ENCODE assay signal across 30 cellular contexts in the genomic region with DNA sequence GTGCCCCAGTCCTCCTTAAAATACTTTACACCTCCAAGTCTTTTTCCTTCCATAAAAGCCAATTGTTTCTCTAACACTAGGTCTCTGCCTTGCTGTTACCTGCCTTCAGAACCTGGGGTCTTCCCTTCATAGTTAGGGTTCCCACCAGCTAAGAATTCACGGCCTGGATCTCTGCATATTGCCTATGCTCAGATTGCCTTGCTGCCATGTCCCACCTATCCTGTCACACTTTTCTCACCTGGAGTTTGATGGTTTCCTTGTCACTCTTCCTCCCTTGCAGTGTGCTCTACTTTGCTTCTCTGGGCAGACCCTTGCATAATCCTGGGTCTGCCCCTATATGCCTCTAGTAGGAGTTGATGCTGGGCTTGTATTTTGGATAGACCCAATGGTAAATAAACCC. TPM values are rescaled to one million over a fixed set of nuclear protein-coding genes. Genes with fewer than 3 reads are reported as not detected.
"Had no signal": no experiment of that assay in that cellular context is flagged by ENCODE, and none has a peak within 500 bp of the region (broad histone marks: within the 10 kb centered on the region; RNA-seq: fewer than 3 reads in every experiment).

No MANE protein-coding gene starts in this region.

- H3K27ac Mint-ChIP-seq: mesothelial cell of epicardium; naive B cell; natural killer cell; nephron progenitor cell; neural progenitor cell; progenitor cell of endocrine pancreas; stimulated activated naive B cell treated with anti-CD40 and anti-IgM and Interleukin-4, amounts not matched to agents 10 μg/mL and 1 μg/mL and 100 μg/mL, for 72 hours; stimulated activated naive CD8-positive, alpha-beta T cell treated with anti-CD3 and anti-CD28 coated beads, Interleukin-15, Interleukin-2, amounts not matched to agents 100 ng/mL and 50 ng/mL, for 24 hours had no signal

- H3K9me3 ChIP-seq: left lung, lower lobe of right lung, ovary, right atrium auricular region, right lobe of liver, suprapubic skin, thoracic aorta, tibial artery, upper lobe of right lung had no signal

- H3K4me3 Mint-ChIP-seq: mesothelial cell of epicardium; naive B cell; natural killer cell; nephron progenitor cell; neural progenitor cell; stimulated activated naive B cell treated with anti-CD40 and anti-IgM and Interleukin-4, amounts not matched to agents 10 μg/mL and 1 μg/mL and 100 μg/mL, for 72 hours; stimulated activated naive CD8-positive, alpha-beta T cell treated with anti-CD3 and anti-CD28 coated beads, Interleukin-15, Interleukin-2, amounts not matched to agents 100 ng/mL and 50 ng/mL, for 24 hours had no signal

- H3K36me3 ChIP-seq: left lung, lower lobe of right lung, neural progenitor cell, ovary, right atrium auricular region, right lobe of liver, suprapubic skin, thoracic aorta, tibial artery, upper lobe of right lung had no signal

- ATAC-seq: left colon; left lung; lower lobe of right lung; natural killer cell; right lobe of liver; stimulated activated naive B cell treated with anti-CD40 and anti-IgM and Interleukin-4, amounts not matched to agents 10 μg/mL and 1 μg/mL and 100 μg/mL, for 72 hours; upper lobe of right lung had no signal

- H3K27me3 ChIP-seq: left lung, ovary, right atrium auricular region, right lobe of liver, upper lobe of right lung had no signal

- H3K4me1 ChIP-seq: left lung, lower lobe of right lung, right atrium auricular region, right lobe of liver, suprapubic skin, tibial artery, upper lobe of right lung had no signal

- H2AFZ ChIP-seq: neural progenitor cell had no signal

- H3K4me3 ChIP-seq: left lung, lower lobe of right lung, neural progenitor cell, ovary, right atrium auricular region, right lobe of liver, smooth muscle cell, suprapubic skin, thoracic aorta, tibial artery, upper lobe of right lung had no signal

- H3K4me2 ChIP-seq: smooth muscle cell had no signal

- DNase-seq: hypothalamus; kidney glomerular epithelial cell; left colon; left lung; lower lobe of right lung; mesenchymal stem cell; naive B cell; natural killer cell; nephron progenitor cell; ovary; right lobe of liver; stimulated activated CD4-positive, alpha-beta T cell treated with anti-CD3 and anti-CD28 coated beads, Interleukin-1b, Interleukin-23, amount 100 ng/mL, for 48 hours; stimulated activated CD4-positive, alpha-beta T cell treated with anti-CD3 and anti-CD28 coated beads, Interleukin-4, amount 100 ng/mL, for 1 hour; stimulated activated naive B cell treated with anti-CD40 and anti-IgM and Interleukin-4, amounts not matched to agents 10 μg/mL and 1 μg/mL and 100 μg/mL, for 72 hours; tibial artery; upper lobe of right lung had no signal

- H3K27me3 Mint-ChIP-seq: progenitor cell of endocrine pancreas; stimulated activated naive CD8-positive, alpha-beta T cell treated with anti-CD3 and anti-CD28 coated beads, Interleukin-15, Interleukin-2, amounts not matched to agents 100 ng/mL and 50 ng/mL, for 24 hours had no signal

- H3K9me3 Mint-ChIP-seq: mesothelial cell of epicardium; natural killer cell; nephron progenitor cell; neural progenitor cell; stimulated activated naive B cell treated with anti-CD40 and anti-IgM and Interleukin-4, amounts not matched to agents 10 μg/mL and 1 μg/mL and 100 μg/mL, for 72 hours; stimulated activated naive CD8-positive, alpha-beta T cell treated with anti-CD3 and anti-CD28 coated beads, Interleukin-15, Interleukin-2, amounts not matched to agents 100 ng/mL and 50 ng/mL, for 24 hours had no signal

- H3K36me3 Mint-ChIP-seq: mesothelial cell of epicardium; naive B cell; natural killer cell; neural progenitor cell; stimulated activated naive B cell treated with anti-CD40 and anti-IgM and Interleukin-4, amounts not matched to agents 10 μg/mL and 1 μg/mL and 100 μg/mL, for 72 hours had no signal

- H3K27ac ChIP-seq: left lung, lower lobe of right lung, neural progenitor cell, ovary, right atrium auricular region, right lobe of liver, suprapubic skin, thoracic aorta, tibial artery, upper lobe of right lung had no signal

- H3K4me1 Mint-ChIP-seq: natural killer cell had no signal

- H3K9ac ChIP-seq: neural progenitor cell had no signal

RNA-seq across cellular contexts. Expression of gene TMPRSS11E, which starts 36.6 kb away (rescaled TPM):
- total RNA-seq: left colon, left lung, liver, lower lobe of right lung, natural killer cell, omental fat pad, ovary, pulmonary artery endothelial cell, renal cortical epithelial cell, right atrium auricular region, right lobe of liver, skeletal muscle tissue, subcutaneous adipose tissue, thoracic aorta, upper lobe of right lung had no signal
- polyA plus RNA-seq: liver, ovary had no signal
